1 cellular context compared by ENCODE assay signal in the genomic region with DNA sequence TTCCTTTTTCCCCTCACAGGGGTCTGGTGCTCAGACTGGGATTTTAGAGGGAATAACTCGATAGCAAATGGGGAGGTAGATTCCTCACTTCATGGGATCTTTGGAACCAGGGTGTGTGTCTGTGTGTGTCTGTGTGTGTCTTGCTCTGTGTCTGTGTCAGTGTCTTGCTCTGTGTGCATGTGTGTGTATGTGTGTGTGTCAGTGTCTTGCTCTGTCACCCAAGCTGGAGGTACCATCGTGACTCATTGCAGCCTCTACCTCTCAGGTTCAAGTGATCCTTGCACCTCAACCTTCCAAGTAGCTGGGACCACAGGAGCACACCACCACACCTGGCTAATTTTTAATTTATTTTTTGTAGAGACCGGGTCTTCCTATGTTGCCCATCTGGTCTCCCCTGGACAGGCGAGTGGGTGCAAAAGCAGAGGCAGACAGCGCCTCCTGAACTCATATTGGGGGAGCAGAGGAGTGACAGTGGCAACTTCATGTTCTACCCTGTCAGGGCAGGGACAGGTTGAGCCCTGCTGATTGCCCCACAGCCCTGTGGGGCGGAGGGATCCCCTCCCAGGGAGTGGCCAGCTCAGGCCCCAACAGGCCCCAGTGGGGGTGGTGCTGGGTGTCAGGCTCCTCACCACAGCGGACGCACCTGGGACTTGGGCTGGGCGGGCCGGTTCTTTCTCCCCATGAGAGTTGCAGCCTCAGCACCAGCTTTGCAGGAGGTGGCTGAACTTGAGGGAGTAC.
TF ChIP-seq lines count a peak whose summit lies in the region.

No MANE protein-coding gene starts in this region.

TF ChIP-seq in K562, 482 proteins besides CTCF, POLR2A, EP300 and RAD21 (continued from another document):
- TF ChIP-seq SMARCA5 (IDR thresholded peaks at IDR 0.05) (no peak), ZNF165 (CRISPR knock-in tag; IDR thresholded peaks at IDR 0.05; ENCODE audit: borderline replicate concordance) (no peak), TAL1 (IDR thresholded peaks at IDR 0.05) (no peak)
- TF ChIP-seq, protein P1, sequence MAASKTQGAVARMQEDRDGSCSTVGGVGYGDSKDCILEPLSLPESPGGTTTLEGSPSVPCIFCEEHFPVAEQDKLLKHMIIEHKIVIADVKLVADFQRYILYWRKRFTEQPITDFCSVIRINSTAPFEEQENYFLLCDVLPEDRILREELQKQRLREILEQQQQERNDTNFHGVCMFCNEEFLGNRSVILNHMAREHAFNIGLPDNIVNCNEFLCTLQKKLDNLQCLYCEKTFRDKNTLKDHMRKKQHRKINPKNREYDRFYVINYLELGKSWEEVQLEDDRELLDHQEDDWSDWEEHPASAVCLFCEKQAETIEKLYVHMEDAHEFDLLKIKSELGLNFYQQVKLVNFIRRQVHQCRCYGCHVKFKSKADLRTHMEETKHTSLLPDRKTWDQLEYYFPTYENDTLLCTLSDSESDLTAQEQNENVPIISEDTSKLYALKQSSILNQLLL (CRISPR knock-in tag; IDR thresholded peaks at IDR 0.05; ENCODE audit: borderline replicate concordance) = no peak
- TF ChIP-seq, protein P2, sequence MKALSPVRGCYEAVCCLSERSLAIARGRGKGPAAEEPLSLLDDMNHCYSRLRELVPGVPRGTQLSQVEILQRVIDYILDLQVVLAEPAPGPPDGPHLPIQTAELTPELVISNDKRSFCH (CRISPR knock-in tag; IDR thresholded peaks at IDR 0.05) = no peak
- TF ChIP-seq, protein P2 (tag; IDR thresholded peaks at IDR 0.05) = no peak
TF ChIP-seq in K562: peak in this region for 3.
